In genomic region chr6:44067073-44067759, GRCh38 we compare ENCODE assay signal across 24 cellular contexts.
A peak's percentile ranks its signal among the peaks of the same experiment; 100 is the strongest.
DNase-seq lines count a peak whose midpoint lies in the region; TF ChIP-seq lines count a peak whose summit lies in the region.
"Had no signal": no experiment of that assay in that cellular context is flagged by ENCODE, and none has a peak within 500 bp of the region (broad histone marks: within the 10 kb centered on the region; RNA-seq: fewer than 3 reads in every experiment).

No MANE protein-coding gene starts in this region.

- CTCF ChIA-PET in Calu3 (lab: Charles Lee): interaction anchor here (0.8 to 0.9 kb wide), 2 partner anchors 9 to 55 kb away, joined by 3 read pairs; no protein-coding TSS in a partner anchor

- H3K27ac Mint-ChIP-seq in HFFc6 (peak overlapping the region; percentile 68), nephron progenitor cell (peak overlapping the region; percentile 74), Calu3 (ENCODE audit: unreplicated experiment) (no peak overlapping the region)
- H3K27ac Mint-ChIP-seq in dendritic cell treated with granulocyte-macrophage colony-stimulating factor and Interleukin-4, amounts not matched to agents 40 ng/mL and 50 ng/mL, for 4 days: peak overlapping the region; percentile 71
- H3K27ac Mint-ChIP-seq: CD4-positive, alpha-beta T cell; effector memory CD8-positive, alpha-beta T cell; H9 had no signal

- H3K36me3 Mint-ChIP-seq in HFFc6 (ENCODE audit: low read depth) (no peaks in the 10 kb centered on the region), nephron progenitor cell (ENCODE audit: low read depth) (no peaks in the 10 kb centered on the region), Calu3 (ENCODE audit: insufficient read depth, unreplicated experiment) (peaks cover 23% of the 10 kb centered on the region)
- no peaks in the 10 kb centered on the region for H3K36me3 Mint-ChIP-seq in dendritic cell treated with granulocyte-macrophage colony-stimulating factor and Interleukin-4, amounts not matched to agents 40 ng/mL and 50 ng/mL, for 4 days (ENCODE audit: low read depth)

- H3K4me1 ChIP-seq in ACC112 (ENCODE audit: control insufficient read depth, insufficient read depth, low read length, unreplicated experiment): peaks cover 46% of the 10 kb centered on the region

- peaks cover 75% of the 10 kb centered on the region for H3K4me1 Mint-ChIP-seq in HFFc6 (ENCODE audit: low read depth)
- H3K4me1 Mint-ChIP-seq in dendritic cell treated with granulocyte-macrophage colony-stimulating factor and Interleukin-4, amounts not matched to agents 40 ng/mL and 50 ng/mL, for 4 days (ENCODE audit: low read depth): peaks cover 62% of the 10 kb centered on the region
- peaks cover 42% of the 10 kb centered on the region for H3K4me1 Mint-ChIP-seq in nephron progenitor cell
- peaks cover 40% of the 10 kb centered on the region for H3K4me1 Mint-ChIP-seq in Calu3 (ENCODE audit: low read depth, unreplicated experiment)

- H3K27me3 Mint-ChIP-seq in HFFc6 (ENCODE audit: insufficient read depth): peaks cover 4% of the 10 kb centered on the region
- H3K27me3 Mint-ChIP-seq in dendritic cell treated with granulocyte-macrophage colony-stimulating factor and Interleukin-4, amounts not matched to agents 40 ng/mL and 50 ng/mL, for 4 days: peaks cover 32% of the 10 kb centered on the region
- H3K27me3 Mint-ChIP-seq in nephron progenitor cell (ENCODE audit: low read depth, poor library complexity): peaks cover 24% of the 10 kb centered on the region
- no peaks in the 10 kb centered on the region for H3K27me3 Mint-ChIP-seq in Calu3 (ENCODE audit: unreplicated experiment)
- H3K27me3 Mint-ChIP-seq: CD4-positive, alpha-beta T cell had no signal

- no TSS peak for BruUV-seq in Calu3 (replicated peaks; lab: Mats Ljungman, UMichigan)

- intact Hi-C loops in dendritic cell treated with granulocyte-macrophage colony-stimulating factor and Interleukin-4, amounts not matched to agents 40 ng/mL and 50 ng/mL, for 4 days (cut with micrococcal nuclease): no loop called here
- intact Hi-C loops in Calu3 (cut with micrococcal nuclease; ENCODE audit: unreplicated experiment): no loop called here

- TF ChIP-seq CTCF in HFFc6 (IDR thresholded peaks at IDR 0.05): no peak
- no peak for TF ChIP-seq CTCF in nephron progenitor cell (IDR thresholded peaks at IDR 0.05)
- no peak for TF ChIP-seq CTCF in Calu3 (IDR thresholded peaks at IDR 0.05; ENCODE audit: unreplicated experiment)

- DNase-seq in HFFc6 (no peak), nephron progenitor cell (no peak), NCI-H1436 treated with DMSO at 0.1 percent for 48 hours (lab: John Stamatoyannopoulos, UW) (no peak), NCI-H2107 (lab: John Stamatoyannopoulos, UW) (no peak), Calu3 (no peak), mesenteric fat pad (ENCODE audit: low spot score) (no peak)
- DNase-seq: activated CD4-positive, alpha-beta T cell treated with anti-CD3 and anti-CD28 coated beads for 4 hours; CD4-positive, alpha-beta T cell; effector memory CD8-positive, alpha-beta T cell; esophagus squamous epithelium; GF-D8; H9; Kasumi-1; kidney glomerular epithelial cell; NCI-H1092; NCI-H1930; occipital lobe; stimulated activated CD4-positive, alpha-beta T cell treated with anti-CD3 and anti-CD28 coated beads, Interleukin-4, amount 100 ng/mL, for 4 hours; T-helper 2 cell; upper lobe of right lung had no signal

- H3K27me3 ChIP-seq in ACC112 (ENCODE audit: insufficient read depth, low read length): no peaks in the 10 kb centered on the region
- H3K27me3 ChIP-seq: esophagus squamous epithelium, upper lobe of right lung had no signal

- no peaks in the 10 kb centered on the region for H3K36me3 ChIP-seq in ACC112 (ENCODE audit: insufficient read depth, low read length)
- H3K36me3 ChIP-seq: esophagus squamous epithelium, upper lobe of right lung had no signal

- H3K4me3 Mint-ChIP-seq in HFFc6 (no peak overlapping the region), nephron progenitor cell (no peak overlapping the region), Calu3 (ENCODE audit: low read depth, unreplicated experiment) (no peak overlapping the region)
- no peak overlapping the region for H3K4me3 Mint-ChIP-seq in dendritic cell treated with granulocyte-macrophage colony-stimulating factor and Interleukin-4, amounts not matched to agents 40 ng/mL and 50 ng/mL, for 4 days
- H3K4me3 Mint-ChIP-seq: CD4-positive, alpha-beta T cell; effector memory CD8-positive, alpha-beta T cell; H9 had no signal

- H3K27ac ChIP-seq in ACC112 (ENCODE audit: low read depth, low read length): peak overlapping the region; percentile 89; the same call in 1 of the 2 replicates
- H3K27ac ChIP-seq: esophagus squamous epithelium, SK-N-MC, upper lobe of right lung had no signal

- no peak overlapping the region for H2AFZ ChIP-seq in ACC112 (ENCODE audit: low read length, unreplicated experiment)

- H3K9me3 Mint-ChIP-seq in HFFc6 (no peaks in the 10 kb centered on the region), nephron progenitor cell (no peaks in the 10 kb centered on the region), Calu3 (ENCODE audit: low read depth, unreplicated experiment) (no peaks in the 10 kb centered on the region)
- H3K9me3 Mint-ChIP-seq in dendritic cell treated with granulocyte-macrophage colony-stimulating factor and Interleukin-4, amounts not matched to agents 40 ng/mL and 50 ng/mL, for 4 days: no peaks in the 10 kb centered on the region
- H3K9me3 Mint-ChIP-seq: CD4-positive, alpha-beta T cell; effector memory CD8-positive, alpha-beta T cell; H9 had no signal

- no peaks in the 10 kb centered on the region for H3K79me2 ChIP-seq in ACC112 (ENCODE audit: control insufficient read depth, insufficient read depth, low read length, unreplicated experiment)

- H3K4me3 ChIP-seq in ACC112 (ENCODE audit: low read depth, low read length): no peak overlapping the region
- H3K4me3 ChIP-seq: esophagus squamous epithelium, lung, SK-N-MC, upper lobe of right lung had no signal
